ENCODE assay signal across 8 cellular contexts in the genomic region with DNA sequence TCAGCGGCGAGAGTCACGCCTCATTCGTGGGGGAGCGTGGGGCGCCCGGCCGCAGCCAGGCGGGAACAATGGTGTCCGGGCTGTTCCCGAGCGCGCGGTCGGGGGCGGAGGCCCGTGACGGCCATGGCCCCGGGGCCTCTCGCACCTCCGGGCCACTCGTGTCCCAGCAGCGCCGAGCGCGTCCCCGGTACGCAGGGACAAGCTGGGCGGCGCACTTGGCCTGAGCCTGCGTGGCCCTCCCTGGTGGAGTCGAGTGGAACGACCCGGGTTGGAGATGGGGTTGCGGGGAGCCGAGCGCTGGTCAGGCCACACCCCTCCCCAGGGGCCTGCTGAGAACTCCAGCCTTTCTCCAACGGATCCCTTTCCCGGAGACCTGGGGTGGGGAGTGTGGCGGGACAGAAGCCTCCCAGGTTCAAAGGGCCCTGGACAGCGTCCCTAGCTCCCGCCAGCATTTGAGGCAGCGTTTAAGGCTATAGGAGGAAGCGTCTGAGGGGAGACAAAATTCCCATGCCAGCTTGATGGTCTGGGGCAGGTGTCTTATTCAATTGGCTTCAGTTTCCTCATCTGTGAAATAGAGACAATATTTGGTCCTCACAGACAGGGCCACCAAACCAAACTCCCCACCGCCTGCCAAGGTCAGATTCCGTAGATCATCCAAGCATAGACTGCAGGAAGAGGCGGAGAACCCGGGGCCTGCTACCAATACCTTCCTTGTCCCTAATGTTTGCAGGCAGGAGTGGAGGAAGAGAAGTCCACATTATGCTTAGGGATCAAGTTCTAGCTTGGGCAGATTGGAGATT. TPM values are rescaled to one million over a fixed set of nuclear protein-coding genes. Genes with fewer than 3 reads are reported as not detected.
DNase-seq lines count a peak whose midpoint lies in the region; ATAC-seq and TF ChIP-seq lines count a peak whose summit lies in the region.

No MANE protein-coding gene starts in this region.

- H3K36me3 ChIP-seq in upper lobe of right lung = peaks cover 3% of the 10 kb centered on the region

- intact Hi-C loops in upper lobe of right lung (cut with DNase I) = no loop called here

- ATAC-seq in HG02759 (IDR thresholded peaks at IDR 0.05; ENCODE audit: unreplicated experiment) (peak; percentile 23), upper lobe of right lung (peak; percentile 62)
- ATAC-seq in naive thymus-derived CD8-positive, alpha-beta T cell = peak; percentile 5 to 26

- H3K4me3 ChIP-seq in upper lobe of right lung = peak overlapping the region; percentile 96

- H3K27ac ChIP-seq in upper lobe of right lung = peak overlapping the region; percentile 98

- H3K9me3 Mint-ChIP-seq in naive thymus-derived CD8-positive, alpha-beta T cell = peaks cover 0 to 1% (median 0%) of the 10 kb centered on the region in 9 donors

- peaks cover 25% of the 10 kb centered on the region for H3K4me1 ChIP-seq in upper lobe of right lung

- POLR2A ChIA-PET in naive thymus-derived CD8-positive, alpha-beta T cell (lab: Charles Lee) = interaction anchor here (0.9 to 3.1 kb wide), 13 partner anchors 8 to 712 kb away, joined by 3 to 30 read pairs (median 5); a partner anchor contains a TSS

- peak; percentile 25 for TF ChIP-seq CTCF in upper lobe of right lung (IDR thresholded peaks at IDR 0.05)

- DNase-seq in stimulated activated CD4-positive, alpha-beta T cell treated with anti-CD3 and anti-CD28 coated beads, Interleukin-12 subunit alpha, Interleukin-12 subunit beta, amount 100 ng/mL, for 24 hours (ENCODE audit: low read depth in 2 of 2) = peak; percentile 7 to 20
- no peak for DNase-seq in stimulated activated CD4-positive, alpha-beta T cell treated with anti-CD3 and anti-CD28 coated beads, Interleukin-12 subunit alpha, Interleukin-12 subunit beta, amount 100 ng/mL, for 4 hours
- DNase-seq in NCI-H1105 treated with DMSO at 0.1 percent for 48 hours (lab: John Stamatoyannopoulos, UW) (peak; percentile 24), fibroblast of gingiva (ENCODE audit: low read depth) (peak; percentile 54), upper lobe of right lung (peak; percentile 87)
- DNase-seq in activated CD8-positive, alpha-beta memory T cell treated with anti-CD3 and anti-CD28 coated beads for 48 hours (ENCODE audit: low read depth in 2 of 3, low spot score in 2 of 3) = peak; percentile 13 to 35 (median 18)
- DNase-seq in naive thymus-derived CD8-positive, alpha-beta T cell = peak in 6 of 10 donors; percentile 10 to 39 (median 20)

- H3K9me3 ChIP-seq in upper lobe of right lung = no peaks in the 10 kb centered on the region

- H3K27me3 Mint-ChIP-seq in naive thymus-derived CD8-positive, alpha-beta T cell = no peaks in the 10 kb centered on the region

- H3K36me3 Mint-ChIP-seq in naive thymus-derived CD8-positive, alpha-beta T cell = peaks cover 0 to 17% (median 4%) of the 10 kb centered on the region in 3 donors

- H3K4me1 Mint-ChIP-seq in naive thymus-derived CD8-positive, alpha-beta T cell = peaks cover 30 to 63% (median 56%) of the 10 kb centered on the region in 4 donors

- H3K27me3 ChIP-seq in upper lobe of right lung = no peaks in the 10 kb centered on the region

- peak overlapping the region; percentile 96 to 99 (median 98) for H3K27ac Mint-ChIP-seq in naive thymus-derived CD8-positive, alpha-beta T cell

- peak overlapping the region; percentile 88 to 98 (median 96) for H3K4me3 Mint-ChIP-seq in naive thymus-derived CD8-positive, alpha-beta T cell

RNA-seq across cellular contexts. Expression of a gene that starts 0.5 kb away (rescaled TPM):
- total RNA-seq in naive thymus-derived CD8-positive, alpha-beta T cell = 100 to 1,000 TPM; 161 to 169 TPM
- polyA plus RNA-seq in naive thymus-derived CD8-positive, alpha-beta T cell = 100 to 1,000 TPM in 2 of 3 donors, 10 to 100 TPM in 1; 97.0 to 139 (median 111) TPM
- 213 TPM for total RNA-seq in upper lobe of right lung

RNA-seq across cellular contexts. Expression of a gene that starts 37.6 kb away (rescaled TPM):
- total RNA-seq in naive thymus-derived CD8-positive, alpha-beta T cell = not detected
- polyA plus RNA-seq in naive thymus-derived CD8-positive, alpha-beta T cell = not detected
- not detected for total RNA-seq in upper lobe of right lung

RNA-seq across cellular contexts. Expression of a gene that starts 39.6 kb away (rescaled TPM):
- under 1 TPM; 0.11 to 0.13 TPM for total RNA-seq in naive thymus-derived CD8-positive, alpha-beta T cell
- under 1 TPM in 1 of 3 donors, not detected in 2; 0.58 TPM for polyA plus RNA-seq in naive thymus-derived CD8-positive, alpha-beta T cell
- total RNA-seq in upper lobe of right lung = not detected
